Comparison of ENCODE assay signal across 19 cellular contexts in the genomic region with DNA sequence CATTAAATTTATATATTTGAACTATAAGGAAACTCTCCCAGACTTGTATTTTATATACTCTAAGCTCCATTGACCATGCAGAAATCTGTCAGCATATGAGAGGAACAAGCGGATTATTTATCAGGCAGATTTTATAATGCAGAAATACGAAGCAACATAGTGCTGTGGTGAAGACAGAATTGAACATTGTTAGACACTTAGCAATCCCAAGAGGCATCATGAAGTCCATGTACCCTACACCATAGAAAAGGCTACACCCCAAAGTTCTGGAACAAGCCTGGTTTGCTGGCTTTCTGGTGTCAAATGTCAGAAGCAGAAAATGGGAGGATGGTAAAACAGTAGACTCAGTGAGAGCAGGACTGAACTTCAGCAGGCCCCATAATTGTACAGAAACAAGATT.
DNase-seq lines count a peak whose midpoint lies in the region; TF ChIP-seq lines count a peak whose summit lies in the region.
"Had no signal": no experiment of that assay in that cellular context is flagged by ENCODE, and none has a peak within 500 bp of the region (broad histone marks: within the 10 kb centered on the region; RNA-seq: fewer than 3 reads in every experiment).

No MANE protein-coding gene starts in this region.

- H3K9me3 ChIP-seq in Karpas-422 (ENCODE audit: low read length) (peaks cover 8% of the 10 kb centered on the region), vagina (no peaks in the 10 kb centered on the region)
- H3K9me3 ChIP-seq: adrenal gland, thyroid gland had no signal

- H2AFZ ChIP-seq in Karpas-422 (ENCODE audit: low read length), result no peak overlapping the region

- DNase-seq in Karpas-422 (peak; percentile 59), islet precursor cell (peak; percentile 20), vagina (ENCODE audit: extremely low spot score in 2 of 2) (no peak), globus pallidus (ENCODE audit: low spot score) (no peak), NCI-H526 (lab: John Stamatoyannopoulos, UW) (no peak), CD14-positive monocyte (ENCODE audit: low spot score) (no peak)
- DNase-seq: activated CD4-positive, alpha-beta memory T cell treated with anti-CD3 and anti-CD28 coated beads, Interleukin-2, amount 10 ng/mL, durations not matched to agents 7 days and 5 days; activated T-cell treated with anti-CD3 and anti-CD28 coated beads, Interleukin-2, amount 50 U/mL, for 48 hours; adrenal gland; DMS79 treated with DMSO at 0.1 percent for 48 hours; NCI-H1048; NCI-H524; occipital lobe; OCI-M1; thyroid gland had no signal

- intact Hi-C loops in vagina (cut with DNase I), result no loop called here
- intact Hi-C loops in CD14-positive monocyte (cut with micrococcal nuclease), result loop anchor here in 1 of 2 donors (10.0 kb wide), 1 partner anchor 219 kb away; no protein-coding TSS in a partner anchor

- no peak overlapping the region for H3K27ac Mint-ChIP-seq in CD14-positive monocyte
- H3K27ac Mint-ChIP-seq: activated CD4-positive, alpha-beta memory T cell treated with anti-CD3 and anti-CD28 coated beads, Interleukin-2, amount 10 ng/mL, durations not matched to agents 7 days and 5 days had no signal

- peaks cover 20% of the 10 kb centered on the region for H3K4me1 Mint-ChIP-seq in CD14-positive monocyte

- TF ChIP-seq POLR2A in vagina (IDR thresholded peaks at IDR 0.05), result no peak

- H4K20me1 ChIP-seq in Karpas-422 (ENCODE audit: insufficient read depth, low read depth, low read length), result no peaks in the 10 kb centered on the region

- H3K4me3 Mint-ChIP-seq in CD14-positive monocyte, result no peak overlapping the region
- H3K4me3 Mint-ChIP-seq: activated CD4-positive, alpha-beta memory T cell treated with anti-CD3 and anti-CD28 coated beads, Interleukin-2, amount 10 ng/mL, durations not matched to agents 7 days and 5 days; IgD-negative memory B cell had no signal

- H3K27ac ChIP-seq in Karpas-422 (ENCODE audit: low read length) (peak overlapping the region; percentile 100), angular gyrus (ENCODE audit: low read depth, low read length) (peak overlapping the region; percentile 38), vagina (peak overlapping the region; percentile 31)
- H3K27ac ChIP-seq: adrenal gland, C4-2B, thyroid gland, VCaP had no signal

- TF ChIP-seq CTCF in vagina (IDR thresholded peaks at IDR 0.05) (no peak), CD14-positive monocyte (IDR thresholded peaks at IDR 0.05) (no peak)

- H3K36me3 ChIP-seq in Karpas-422 (ENCODE audit: insufficient read depth, low read length) (no peaks in the 10 kb centered on the region; the same call in 1 of the 2 replicates), vagina (no peaks in the 10 kb centered on the region)
- H3K36me3 ChIP-seq: adrenal gland, thyroid gland had no signal

- peaks cover 0 to 1% (median 0%) of the 10 kb centered on the region in 3 donors for H3K27me3 Mint-ChIP-seq in CD14-positive monocyte (ENCODE audit: low read depth in 3 of 3)
- H3K27me3 Mint-ChIP-seq: activated CD4-positive, alpha-beta memory T cell treated with anti-CD3 and anti-CD28 coated beads, Interleukin-2, amount 10 ng/mL, durations not matched to agents 7 days and 5 days had no signal

- H3K9me2 ChIP-seq in Karpas-422 (replicated peaks; ENCODE audit: insufficient read depth, low read length), result no peaks in the 10 kb centered on the region

- H3K4me1 ChIP-seq in Karpas-422 (ENCODE audit: low read length) (peaks cover 59% of the 10 kb centered on the region), vagina (peaks cover 28% of the 10 kb centered on the region)
- H3K4me1 ChIP-seq: thyroid gland had no signal

- H3K27me3 ChIP-seq in Karpas-422 (ENCODE audit: low read length) (no peaks in the 10 kb centered on the region), vagina (no peaks in the 10 kb centered on the region)
- H3K27me3 ChIP-seq: adrenal gland, thyroid gland had no signal

- H3K36me3 Mint-ChIP-seq in CD14-positive monocyte, result peaks cover 4 to 10% of the 10 kb centered on the region in 2 donors
- H3K36me3 Mint-ChIP-seq: IgD-negative memory B cell had no signal

- H3K4me2 ChIP-seq in Karpas-422 (ENCODE audit: low read depth, low read length, poor library complexity, severe bottlenecking), result peak overlapping the region; percentile 82

- H3K9me3 Mint-ChIP-seq in CD14-positive monocyte, result peaks cover 2 to 25% (median 12%) of the 10 kb centered on the region in 7 donors

- H3K4me3 ChIP-seq in Karpas-422 (ENCODE audit: low read length), result peak overlapping the region; percentile 59
- H3K4me3 ChIP-seq in vagina, result no peak overlapping the region
- H3K4me3 ChIP-seq: adrenal gland, thyroid gland had no signal

- H3K9ac ChIP-seq in Karpas-422 (ENCODE audit: low read length), result peak overlapping the region; percentile 77

- H3K79me2 ChIP-seq in Karpas-422 (ENCODE audit: low read length), result no peaks in the 10 kb centered on the region

Comparison
In these comparisons a context has a peak if more than half of its experiments do, and no peak if none do; other contexts are left out.
1. DNase-seq: peak in Karpas-422 (single experiment) and islet precursor cell (single experiment); none in vagina (0 of 2), globus pallidus (single experiment), NCI-H526 (0 of 2) and CD14-positive monocyte (single experiment).
2. H3K27ac ChIP-seq: peak in every context shown above with its lines; median percentile 100 in Karpas-422; 38 in angular gyrus; 31 in vagina.